Comparison of ENCODE assay signal across 10 cellular contexts in the genomic region with DNA sequence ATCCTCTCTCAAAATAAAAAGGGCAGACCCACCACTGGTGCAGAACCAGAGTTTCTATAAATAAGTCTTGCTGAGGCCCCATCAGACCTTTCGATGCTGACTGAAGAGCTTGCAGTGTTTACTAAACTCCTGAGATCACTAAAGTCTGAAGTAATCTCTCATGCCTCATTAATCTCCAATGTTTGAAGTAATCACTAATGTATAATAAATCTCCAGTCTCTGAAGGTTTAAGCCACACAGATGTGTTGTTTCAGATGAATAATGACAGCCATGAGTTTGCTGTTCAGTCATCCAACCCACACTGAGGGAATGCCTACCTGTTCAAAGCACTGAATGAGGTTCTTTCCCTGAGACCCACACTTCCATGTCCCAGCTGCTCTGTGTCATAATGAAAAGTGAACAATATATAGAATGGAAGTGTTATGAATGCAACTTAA. TPM values are rescaled to one million over a fixed set of nuclear protein-coding genes. Genes with fewer than 3 reads are reported as not detected.
DNase-seq lines count a peak whose midpoint lies in the region; ATAC-seq and TF ChIP-seq lines count a peak whose summit lies in the region.
"Had no signal": no experiment of that assay in that cellular context is flagged by ENCODE, and none has a peak within 500 bp of the region (broad histone marks: within the 10 kb centered on the region; RNA-seq: fewer than 3 reads in every experiment).

No MANE protein-coding gene starts in this region.

- intact Hi-C loops in esophagus squamous epithelium (cut with DNase I): no loop called here

- H3K27me3 ChIP-seq in Karpas-422 (ENCODE audit: low read length) (no peaks in the 10 kb centered on the region; the same call in 1 of the 2 replicates), esophagus squamous epithelium (no peaks in the 10 kb centered on the region)

- TF ChIP-seq CTCF in esophagus squamous epithelium (IDR thresholded peaks at IDR 0.05): no peak

- H3K27ac ChIP-seq in Karpas-422 (ENCODE audit: low read length): no peak overlapping the region
- no peak overlapping the region for H3K27ac ChIP-seq in esophagus squamous epithelium

- H3K9ac ChIP-seq in Karpas-422 (ENCODE audit: low read length): no peak overlapping the region

- no peaks in the 10 kb centered on the region for H3K9me2 ChIP-seq in Karpas-422 (replicated peaks; ENCODE audit: insufficient read depth, low read length)

- H4K20me1 ChIP-seq in Karpas-422 (ENCODE audit: insufficient read depth, low read depth, low read length): no peaks in the 10 kb centered on the region

- no peak overlapping the region for H3K4me2 ChIP-seq in Karpas-422 (ENCODE audit: low read depth, low read length, poor library complexity, severe bottlenecking)

- H3K4me3 Mint-ChIP-seq in effector memory CD8-positive, alpha-beta T cell: no peak overlapping the region
- H3K4me3 Mint-ChIP-seq: activated naive CD8-positive, alpha-beta T cell had no signal

- H3K27ac Mint-ChIP-seq in effector memory CD8-positive, alpha-beta T cell: no peak overlapping the region
- H3K27ac Mint-ChIP-seq: activated naive CD8-positive, alpha-beta T cell had no signal

- H3K9me3 Mint-ChIP-seq in effector memory CD8-positive, alpha-beta T cell: no peaks in the 10 kb centered on the region

- no peak for TF ChIP-seq POLR2A in esophagus squamous epithelium (IDR thresholded peaks at IDR 0.05)

- H3K9me3 ChIP-seq in Karpas-422 (ENCODE audit: low read length) (no peaks in the 10 kb centered on the region), esophagus squamous epithelium (no peaks in the 10 kb centered on the region)

- no peaks in the 10 kb centered on the region for H3K27me3 Mint-ChIP-seq in effector memory CD8-positive, alpha-beta T cell

- H3K4me1 ChIP-seq in Karpas-422 (ENCODE audit: low read length): no peaks in the 10 kb centered on the region
- H3K4me1 ChIP-seq in esophagus squamous epithelium: peaks cover 0 to 11% (median 0%) of the 10 kb centered on the region in 3 donors

- peak; percentile 80 for ATAC-seq in GM18867 (IDR thresholded peaks at IDR 0.05; ENCODE audit: unreplicated experiment)
- ATAC-seq in HG02642 (IDR thresholded peaks at IDR 0.05; ENCODE audit: poor library complexity, unreplicated experiment): peak; percentile 82
- ATAC-seq in effector memory CD8-positive, alpha-beta T cell (replicated peaks): no peak

- H3K4me1 Mint-ChIP-seq in effector memory CD8-positive, alpha-beta T cell (ENCODE audit: low read depth in 2 of 2): no peaks in the 10 kb centered on the region

- DNase-seq in NCI-H187 (lab: John Stamatoyannopoulos, UW) (peak; percentile 77 to 84), kidney tubule cell (ENCODE audit: low spot score) (peak; percentile 95), Karpas-422 (no peak), esophagus squamous epithelium (lab: John Stamatoyannopoulos, UW) (no peak), ureter (ENCODE audit: low spot score) (no peak)
- DNase-seq in effector memory CD8-positive, alpha-beta T cell: no peak
- DNase-seq: T1000 had no signal

- H3K36me3 Mint-ChIP-seq in effector memory CD8-positive, alpha-beta T cell (ENCODE audit: insufficient read depth): no peaks in the 10 kb centered on the region
- H3K36me3 Mint-ChIP-seq: activated naive CD8-positive, alpha-beta T cell had no signal

- no peaks in the 10 kb centered on the region for H3K79me2 ChIP-seq in Karpas-422 (ENCODE audit: low read length)

- no peak overlapping the region for H3K4me3 ChIP-seq in Karpas-422 (ENCODE audit: low read length)
- no peak overlapping the region for H3K4me3 ChIP-seq in esophagus squamous epithelium

- H3K36me3 ChIP-seq in Karpas-422 (ENCODE audit: insufficient read depth, low read length) (no peaks in the 10 kb centered on the region), esophagus squamous epithelium (no peaks in the 10 kb centered on the region)

- H2AFZ ChIP-seq in Karpas-422 (ENCODE audit: low read length): no peak overlapping the region

- WGBS in esophagus squamous epithelium, 2 donors: 17 to 21% methylated on average over 1 of the region's 1 CpG

RNA-seq across cellular contexts. Expression of gene DEUP1, which starts 50.6 kb away (rescaled TPM):
- total RNA-seq in Karpas-422 (2014; rRNA removed; shearing (Covaris generic); ENCODE audit: low replicate concordance): not detected in 2 replicates
- total RNA-seq in esophagus squamous epithelium (not detected), ureter (not detected)

Comparison
In these comparisons a context has a peak if more than half of its experiments do, and no peak if none do; other contexts are left out.
1. DNase-seq: peak in NCI-H187 (2 of 2) and kidney tubule cell (single experiment); none in Karpas-422 (single experiment), esophagus squamous epithelium (single experiment), effector memory CD8-positive, alpha-beta T cell (0 of 3) and ureter (single experiment).